1 cellular context compared by ENCODE assay signal in genomic region chr10:63133056-63133786, GRCh38.
TF ChIP-seq lines count a peak whose summit lies in the region.

TSS of gene NRBF2 (plus strand) at chr10:63133328. CDS start at chr10:63133471, 143 bp downstream.

TF ChIP-seq in K562, 482 proteins besides CTCF, POLR2A, EP300 and RAD21 (continued from another document and continues in another):
- TF ChIP-seq SFPQ (IDR thresholded peaks at IDR 0.05; ENCODE audit: low read depth, low read length) (no peak), MYC (IDR thresholded peaks at IDR 0.05; ENCODE audit: low read depth, low read length) (peak; percentile 82), MYC (CRISPR knock-in tag; IDR thresholded peaks at IDR 0.05; ENCODE audit: borderline replicate concordance, low read depth) (peak; percentile 41; the same call in 1 of the 2 replicates), TAF7 (tag; IDR thresholded peaks at IDR 0.05) (peak; percentile 82), FOXP1 (CRISPR knock-in tag; IDR thresholded peaks at IDR 0.05) (no peak; the same call in none of the 2 replicates), NCOA6 (IDR thresholded peaks at IDR 0.05) (peak; percentile 95), ZNF395 (CRISPR knock-in tag; IDR thresholded peaks at IDR 0.05) (peak; percentile 80; the same call in 1 of the 2 replicates), ZNF121 (CRISPR knock-in tag; conservative IDR thresholded peaks at IDR 0.05) (no peak), NFYB (IDR thresholded peaks at IDR 0.05; ENCODE audit: extremely low read depth, insufficient read length) (peak; percentile 10), CREB3L1 (IDR thresholded peaks at IDR 0.05; ENCODE audit: borderline replicate concordance, low read depth) (peak; percentile 89), CBFB (CRISPR knock-in tag; IDR thresholded peaks at IDR 0.05) (no peak), ETV1 (tag; conservative IDR thresholded peaks at IDR 0.05; ENCODE audit: low read depth) (peak; percentile 18; the same call in 1 of the 2 replicates), YY1 (IDR thresholded peaks at IDR 0.05; ENCODE audit: borderline replicate concordance in 1 of 3, control insufficient read depth in 1 of 3, extremely low read depth in 1 of 3, insufficient read depth in 3 of 3, insufficient read length in 1 of 3, insufficient replicate concordance in 2 of 3, low read depth in 1 of 3, low read length in 2 of 3) (peak in 2 of 3 experiments; percentile 72 to 86), CGGBP1 (CRISPR knock-in tag; IDR thresholded peaks at IDR 0.05) (no peak), POLR2H (tag; IDR thresholded peaks at IDR 0.05; ENCODE audit: low read depth) (peak; percentile 94), MEIS2 (IDR thresholded peaks at IDR 0.05; ENCODE audit: partially characterized antibody) (peak; percentile 51), PATZ1 (CRISPR knock-in tag; IDR thresholded peaks at IDR 0.05; ENCODE audit: borderline replicate concordance) (no peak), NRF1 (conservative IDR thresholded peaks at IDR 0.05 in 1 of 2, IDR thresholded peaks at IDR 0.05 in 1 of 2) (peak; percentile 91 to 93), HDAC3 (IDR thresholded peaks at IDR 0.05; ENCODE audit: borderline replicate concordance, partially characterized antibody) (no peak), HNRNPH1 (optimal IDR thresholded peaks at IDR 0.05; ENCODE audit: low read depth, low read length) (no peak), ADNP (tag; IDR thresholded peaks at IDR 0.05) (no peak), NR2C1 (IDR thresholded peaks at IDR 0.05) (no peak), NR2C1 (tag; IDR thresholded peaks at IDR 0.05) (0 out of 2 replicates have a peak, but pooled peaks have one; percentile 45), ZNF263 (CRISPR knock-in tag; IDR thresholded peaks at IDR 0.05; ENCODE audit: borderline replicate concordance) (peak; percentile 16; the same call in 1 of the 2 replicates), POLR2G (IDR thresholded peaks at IDR 0.05; ENCODE audit: low read depth, low read length) (peak; percentile 100), NCOR1 (IDR thresholded peaks at IDR 0.05) (peak; percentile 35), IRF9 (tag; IDR thresholded peaks at IDR 0.05) (no peak), BRD4 (IDR thresholded peaks at IDR 0.05) (peak; percentile 49; the same call in 1 of the 2 replicates), RBM17 (IDR thresholded peaks at IDR 0.05; ENCODE audit: borderline replicate concordance, low read depth, low read length) (no peak), PRMT5 (CRISPR knock-in tag; IDR thresholded peaks at IDR 0.05) (no peak), GTF2F1 (IDR thresholded peaks at IDR 0.05; ENCODE audit: low read depth, low read length) (0 out of 2 replicates have a peak, but pooled peaks have one; percentile 64), HNRNPLL (IDR thresholded peaks at IDR 0.05; ENCODE audit: low read depth, low read length, poor library complexity, severe bottlenecking) (peak; percentile 97), MTA2 (IDR thresholded peaks at IDR 0.05; ENCODE audit: low read depth) (no peak), ESRRB (CRISPR knock-in tag; IDR thresholded peaks at IDR 0.05; ENCODE audit: borderline replicate concordance) (no peak), RBM25 (IDR thresholded peaks at IDR 0.05; ENCODE audit: low read depth, low read length, severe bottlenecking) (peak; percentile 85), ZNF318 (IDR thresholded peaks at IDR 0.05; ENCODE audit: borderline replicate concordance in 1 of 2, low read depth in 1 of 2) (no peak), ZNF449 (CRISPR knock-in tag; IDR thresholded peaks at IDR 0.05) (no peak), HOXB6 (CRISPR knock-in tag; IDR thresholded peaks at IDR 0.05; ENCODE audit: borderline replicate concordance) (no peak), SMARCB1 (IDR thresholded peaks at IDR 0.05; ENCODE audit: insufficient read length, low read depth) (no peak), NCOA2 (IDR thresholded peaks at IDR 0.05; ENCODE audit: partially characterized antibody in 2 of 2) (no peak), POLR2AphosphoS5 (IDR thresholded peaks at IDR 0.05; ENCODE audit: control insufficient read depth, insufficient read depth, low read depth, low read length) (peak; percentile 86), HDAC6 (IDR thresholded peaks at IDR 0.05; ENCODE audit: low read depth, low read length) (no peak), E2F3 (CRISPR knock-in tag; IDR thresholded peaks at IDR 0.05) (0 out of 2 replicates have a peak, but pooled peaks have one; percentile 14), SRSF3 (IDR thresholded peaks at IDR 0.05; ENCODE audit: insufficient read depth, low read length) (0 out of 2 replicates have a peak, but pooled peaks have one; percentile 65), PHF20 (IDR thresholded peaks at IDR 0.05; ENCODE audit: partially characterized antibody) (peak; percentile 54), KHSRP (IDR thresholded peaks at IDR 0.05) (peak; percentile 82), U2AF2 (optimal IDR thresholded peaks at IDR 0.05; ENCODE audit: low read depth, low read length) (no peak)
